ENCODE assay signal across 10 cellular contexts in genomic region chr6:6331393-6331792, GRCh38. TPM values are rescaled to one million over a fixed set of nuclear protein-coding genes. Genes with fewer than 3 reads are reported as not detected.
DNase-seq lines count a peak whose midpoint lies in the region; ATAC-seq and TF ChIP-seq lines count a peak whose summit lies in the region.
"Had no signal": no experiment of that assay in that cellular context is flagged by ENCODE, and none has a peak within 500 bp of the region (broad histone marks: within the 10 kb centered on the region; RNA-seq: fewer than 3 reads in every experiment).

No MANE protein-coding gene starts in this region.

- intact Hi-C loops in left ventricle myocardium inferior (cut with micrococcal nuclease) = no loop called here

- ATAC-seq in GM18498 (IDR thresholded peaks at IDR 0.05; ENCODE audit: unreplicated experiment) (peak; percentile 54), GM21528 (IDR thresholded peaks at IDR 0.05; ENCODE audit: low FRiP score, unreplicated experiment) (peak; percentile 76), HG03457 (IDR thresholded peaks at IDR 0.05; ENCODE audit: unreplicated experiment) (peak; percentile 51)

- H3K9me3 ChIP-seq in left ventricle myocardium inferior (replicated peaks) = peaks cover 4% of the 10 kb centered on the region

- H3K36me3 ChIP-seq in left ventricle myocardium inferior = no peaks in the 10 kb centered on the region

- H3K4me1 ChIP-seq in left ventricle myocardium inferior = peaks cover 18% of the 10 kb centered on the region

- TF ChIP-seq CTCF in left ventricle myocardium inferior (IDR thresholded peaks at IDR 0.05; ENCODE audit: borderline replicate concordance) = no peak

- DNase-seq in left ventricle myocardium inferior = no peak
- no peak for DNase-seq in occipital lobe (lab: John Stamatoyannopoulos, UW)
- no peak for DNase-seq in stimulated activated CD8-positive, alpha-beta memory T cell treated with anti-CD3 and anti-CD28 coated beads, Interleukin-4, amount 100 ng/mL, for 48 hours
- DNase-seq in GDM1 (lab: John Stamatoyannopoulos, UW) = no peak
- no peak for DNase-seq in NCI-H1105 (lab: John Stamatoyannopoulos, UW)
- DNase-seq: stimulated activated CD4-positive, alpha-beta T cell treated with anti-CD3 and anti-CD28 coated beads, Interleukin-2, amount 100 ng/mL, for 24 hours had no signal

- peaks cover 2% of the 10 kb centered on the region for H3K27me3 ChIP-seq in left ventricle myocardium inferior (ENCODE audit: low read depth)

- peak overlapping the region; percentile 70 for H3K27ac ChIP-seq in left ventricle myocardium inferior (replicated peaks)

- no peak overlapping the region for H3K4me3 ChIP-seq in left ventricle myocardium inferior

RNA-seq across cellular contexts. Expression of gene F13A1, which starts 10.9 kb away (rescaled TPM):
- total RNA-seq in left ventricle myocardium inferior = 93.1 TPM
- total RNA-seq in occipital lobe = 8.4 TPM
- total RNA-seq: bronchial epithelial cell had no signal
